17 cellular contexts compared by ENCODE assay signal in the genomic region with DNA sequence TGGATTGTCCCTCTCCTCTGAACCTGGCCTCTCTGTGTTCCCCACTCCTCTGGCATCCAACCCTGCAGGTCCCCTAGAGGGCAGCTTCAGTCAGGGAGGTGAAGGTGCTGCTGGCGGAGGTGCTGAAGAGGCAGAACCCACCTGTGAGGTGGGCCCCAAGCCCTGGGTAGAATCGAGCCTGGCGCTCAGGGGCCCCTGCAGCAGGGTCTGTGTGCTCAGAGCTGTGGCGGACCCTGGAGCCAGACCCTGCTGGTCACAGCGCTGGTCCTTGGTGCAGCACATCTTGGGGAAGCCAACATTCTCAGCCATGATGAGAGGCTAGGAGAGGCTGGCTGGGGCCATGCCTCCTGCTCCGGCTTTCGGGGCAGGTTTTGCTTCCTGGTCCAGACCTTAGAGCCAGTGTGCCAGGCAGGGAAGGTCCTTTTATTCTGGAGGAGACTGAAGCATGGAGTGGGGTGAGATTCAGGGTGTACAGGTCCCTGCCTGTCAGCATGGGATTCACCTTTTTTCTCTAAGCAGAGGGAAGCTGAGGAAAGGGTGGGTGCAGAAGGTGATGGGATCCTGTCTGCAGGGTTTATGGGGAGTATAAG. TPM values are rescaled to one million over a fixed set of nuclear protein-coding genes. Genes with fewer than 3 reads are reported as not detected.
DNase-seq lines count a peak whose midpoint lies in the region; ATAC-seq and TF ChIP-seq lines count a peak whose summit lies in the region.
"Had no signal": no experiment of that assay in that cellular context is flagged by ENCODE, and none has a peak within 500 bp of the region (broad histone marks: within the 10 kb centered on the region; RNA-seq: fewer than 3 reads in every experiment).

No MANE protein-coding gene starts in this region.

- H3K27ac Mint-ChIP-seq in osteocyte (ENCODE audit: unreplicated experiment), result no peak overlapping the region
- H3K27ac Mint-ChIP-seq: CD14-positive monocyte; CD4-positive, alpha-beta T cell; CD8-positive, alpha-beta memory T cell had no signal

- no peak overlapping the region for H3K4me3 Mint-ChIP-seq in osteocyte (ENCODE audit: unreplicated experiment)
- H3K4me3 Mint-ChIP-seq: CD14-positive monocyte; CD4-positive, alpha-beta T cell had no signal

- no peaks in the 10 kb centered on the region for H3K36me3 Mint-ChIP-seq in osteocyte (ENCODE audit: unreplicated experiment)
- H3K36me3 Mint-ChIP-seq: CD14-positive monocyte; CD8-positive, alpha-beta memory T cell had no signal

- H3K4me1 Mint-ChIP-seq in osteocyte (ENCODE audit: unreplicated experiment), result no peaks in the 10 kb centered on the region
- H3K4me1 Mint-ChIP-seq: CD14-positive monocyte; CD8-positive, alpha-beta memory T cell had no signal

- H3K9ac ChIP-seq in BLaER1, result no peak overlapping the region
- H3K9ac ChIP-seq in BLaER1 treated with 17β-estradiol and CSF1 and Interleukin-3, amounts not matched to agents 10 nM and 100 nM, result no peak overlapping the region

- H4K20me1 ChIP-seq in BLaER1, result no peaks in the 10 kb centered on the region
- no peaks in the 10 kb centered on the region for H4K20me1 ChIP-seq in BLaER1 treated with 17β-estradiol and CSF1 and Interleukin-3, amounts not matched to agents 10 nM and 100 nM

- H3K4me3 ChIP-seq in BLaER1, result no peak overlapping the region
- no peak overlapping the region for H3K4me3 ChIP-seq in BLaER1 treated with 17β-estradiol and CSF1 and Interleukin-3, amounts not matched to agents 10 nM and 100 nM
- H3K4me3 ChIP-seq: GM12878 had no signal

- peak overlapping the region; percentile 33 for H3K4me2 ChIP-seq in BLaER1
- H3K4me2 ChIP-seq in BLaER1 treated with 17β-estradiol and CSF1 and Interleukin-3, amounts not matched to agents 10 nM and 100 nM, result peak overlapping the region in 7 of 11 experiments; percentile 7 to 44 (median 29); a peak in 10 of 22 replicates

- H3K36me3 ChIP-seq in BLaER1, result no peaks in the 10 kb centered on the region
- no peaks in the 10 kb centered on the region for H3K36me3 ChIP-seq in BLaER1 treated with 17β-estradiol and CSF1 and Interleukin-3, amounts not matched to agents 10 nM and 100 nM

- H3K27me3 Mint-ChIP-seq in osteocyte (ENCODE audit: unreplicated experiment), result peaks cover 13% of the 10 kb centered on the region
- H3K27me3 Mint-ChIP-seq: CD4-positive, alpha-beta T cell had no signal

- TF ChIP-seq CTCF in osteocyte (IDR thresholded peaks at IDR 0.05), result no peak

- H3K9me3 ChIP-seq in BLaER1, result no peaks in the 10 kb centered on the region
- peaks cover 0 to 22% (median 7%) of the 10 kb centered on the region in 11 experiments; a peak in 12 of 22 replicates for H3K9me3 ChIP-seq in BLaER1 treated with 17β-estradiol and CSF1 and Interleukin-3, amounts not matched to agents 10 nM and 100 nM (replicated peaks in 1 of 11)

- DNase-seq in mesenteric fat pad (ENCODE audit: low spot score) (peak; percentile 60), osteocyte (ENCODE audit: extremely low spot score, unreplicated experiment) (peak; percentile 81)
- no peak for DNase-seq in effector CD8-positive, alpha-beta T cell (lab: John Stamatoyannopoulos, UW)
- DNase-seq in activated CD4-positive, alpha-beta T cell treated with anti-CD3 and anti-CD28 coated beads for 1 hour, result no peak
- DNase-seq: CD4-positive, alpha-beta T cell; CD8-positive, alpha-beta memory T cell; DMS 273 treated with DMSO at 0.1 percent for 48 hours; DMS79; EL; GDM1; GOT3; HCEC 1CT had no signal

- no peak for ATAC-seq in HG02763 (IDR thresholded peaks at IDR 0.05; ENCODE audit: unreplicated experiment)
- ATAC-seq: GM12878 had no signal

- no peaks in the 10 kb centered on the region for H3K9me3 Mint-ChIP-seq in osteocyte (ENCODE audit: unreplicated experiment)
- H3K9me3 Mint-ChIP-seq: CD4-positive, alpha-beta T cell; CD8-positive, alpha-beta memory T cell had no signal

- H3K4me1 ChIP-seq in BLaER1, result peaks cover 45% of the 10 kb centered on the region
- H3K4me1 ChIP-seq in BLaER1 treated with 17β-estradiol and CSF1 and Interleukin-3, amounts not matched to agents 10 nM and 100 nM, result peaks cover 14 to 45% (median 30%) of the 10 kb centered on the region in 10 experiments

- H3K27me3 ChIP-seq in BLaER1, result no peaks in the 10 kb centered on the region
- no peaks in the 10 kb centered on the region for H3K27me3 ChIP-seq in BLaER1 treated with 17β-estradiol and CSF1 and Interleukin-3, amounts not matched to agents 10 nM and 100 nM

- no peak overlapping the region for H3K27ac ChIP-seq in BLaER1
- peak overlapping the region in 3 of 11 experiments; percentile 17 to 23 (median 22); a peak in 3 of 22 replicates for H3K27ac ChIP-seq in BLaER1 treated with 17β-estradiol and CSF1 and Interleukin-3, amounts not matched to agents 10 nM and 100 nM

RNA-seq across cellular contexts. Expression of gene TAMM41, which starts 54.7 kb away (rescaled TPM):
- total RNA-seq in mesenteric fat pad (19.7 TPM), osteocyte (14.5 and 18.8 TPM in 2 replicates)

Comparison
In these comparisons a context has a peak if more than half of its experiments do, and no peak if none do; other contexts are left out.
1. DNase-seq: peak in mesenteric fat pad (single experiment) and osteocyte (single experiment); none in effector CD8-positive, alpha-beta T cell (single experiment) and activated CD4-positive, alpha-beta T cell treated with anti-CD3 and anti-CD28 coated beads for 1 hour (single experiment).